Comparison of ENCODE assay signal across 15 cellular contexts in the genomic region with DNA sequence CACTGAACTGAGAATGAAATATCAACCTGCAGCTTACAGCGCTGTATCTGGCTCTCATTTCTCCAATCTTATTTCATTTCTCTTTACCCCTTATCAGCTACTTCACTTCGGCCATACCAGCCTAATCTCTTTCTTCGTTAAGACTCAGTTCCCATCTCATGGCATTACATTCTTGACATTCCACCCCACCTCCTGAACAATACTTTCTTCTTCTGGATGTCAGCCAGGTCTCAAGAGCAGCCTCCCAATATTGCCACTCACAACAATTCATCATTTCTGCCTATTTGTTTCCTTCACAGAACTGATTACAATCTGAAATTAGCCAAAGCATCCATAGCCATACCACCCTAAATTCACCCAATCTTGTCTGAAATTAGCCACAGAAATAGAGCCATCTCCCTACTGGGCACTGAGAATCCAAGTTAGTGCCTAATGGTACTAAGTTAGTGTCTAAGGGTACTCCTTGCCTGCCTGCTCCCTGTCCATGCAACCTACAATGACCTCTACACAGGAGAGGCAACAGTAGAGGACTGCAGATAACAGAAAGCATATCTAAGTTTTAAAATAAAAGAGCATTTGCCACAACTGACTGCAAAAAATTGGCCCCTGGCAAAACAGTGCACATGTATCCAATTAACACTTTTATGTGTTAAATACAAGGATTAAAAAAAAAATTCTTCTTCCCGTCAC. TPM values are rescaled to one million over a fixed set of nuclear protein-coding genes. Genes with fewer than 3 reads are reported as not detected.
DNase-seq lines count a peak whose midpoint lies in the region; TF ChIP-seq lines count a peak whose summit lies in the region.
"Had no signal": no experiment of that assay in that cellular context is flagged by ENCODE, and none has a peak within 500 bp of the region (broad histone marks: within the 10 kb centered on the region; RNA-seq: fewer than 3 reads in every experiment).

No MANE protein-coding gene starts in this region.

- H3K27ac ChIP-seq in cardiac muscle cell: peak overlapping the region; percentile 96
- no peak overlapping the region for H3K27ac ChIP-seq in colonic mucosa
- H3K27ac ChIP-seq: adrenal gland had no signal

- no peak for TF ChIP-seq CTCF in cardiac muscle cell (IDR thresholded peaks at IDR 0.05; ENCODE audit: low read depth, low read length)
- no peak for TF ChIP-seq CTCF in cardiac fibroblast (IDR thresholded peaks at IDR 0.05; ENCODE audit: low read depth, low read length)
- no peak for TF ChIP-seq CTCF in colonic mucosa (IDR thresholded peaks at IDR 0.05)

- no peaks in the 10 kb centered on the region for H3K9me3 Mint-ChIP-seq in T-helper 2 cell treated with Interferon-gamma antibody and Interleukin-4, amounts not matched to agents 5 μg/mL and 100 μg/mL, for 36 hours
- H3K9me3 Mint-ChIP-seq: stimulated activated memory B cell treated with anti-CD40 and anti-IgM and Interleukin-4, amounts not matched to agents 10 μg/mL and 1 μg/mL and 100 μg/mL, for 72 hours had no signal

- peaks cover 37% of the 10 kb centered on the region for H3K4me1 ChIP-seq in cardiac muscle cell (ENCODE audit: low read depth)
- no peaks in the 10 kb centered on the region for H3K4me1 ChIP-seq in colonic mucosa

- DNase-seq in cardiac muscle cell (ENCODE audit: low read depth in 1 of 2, low spot score in 1 of 2): peak; percentile 59 to 75
- DNase-seq in cardiac septum (ENCODE audit: low spot score): no peak
- peak; percentile 44 to 62 for DNase-seq in cardiac fibroblast (ENCODE audit: low read depth in 2 of 2)
- DNase-seq in iris pigment epithelial cell (ENCODE audit: low read depth): peak; percentile 46
- DNase-seq in hepatic stellate cell (ENCODE audit: low spot score): no peak
- DNase-seq in colonic mucosa: no peak
- DNase-seq in SKM-1 treated with dmso at 0.1 percent for 144 hours (lab: John Stamatoyannopoulos, UW; ENCODE audit: unreplicated experiment): no peak
- DNase-seq in T-helper 2 cell treated with Interferon-gamma antibody and Interleukin-4, amounts not matched to agents 5 μg/mL and 100 μg/mL, for 36 hours (ENCODE audit: low spot score): no peak
- DNase-seq: adrenal gland; DMS53; head of caudate nucleus; mesenchymal stem cell; NCI-H1092; stimulated activated CD4-positive, alpha-beta T cell treated with anti-CD3 and anti-CD28 coated beads, Interleukin-2, amount 100 ng/mL, for 48 hours had no signal

- H3K36me3 Mint-ChIP-seq in T-helper 2 cell treated with Interferon-gamma antibody and Interleukin-4, amounts not matched to agents 5 μg/mL and 100 μg/mL, for 36 hours (ENCODE audit: low read depth): peaks cover 38% of the 10 kb centered on the region

- H3K36me3 ChIP-seq in cardiac muscle cell: peaks cover 5% of the 10 kb centered on the region
- peaks cover 9% of the 10 kb centered on the region for H3K36me3 ChIP-seq in colonic mucosa

- H3K4me1 Mint-ChIP-seq in T-helper 2 cell treated with Interferon-gamma antibody and Interleukin-4, amounts not matched to agents 5 μg/mL and 100 μg/mL, for 36 hours (ENCODE audit: low read depth): peaks cover 23% of the 10 kb centered on the region

- H3K27me3 ChIP-seq in cardiac muscle cell (no peaks in the 10 kb centered on the region), colonic mucosa (no peaks in the 10 kb centered on the region)
- H3K27me3 ChIP-seq: adrenal gland had no signal

- no peak overlapping the region for H3K4me3 Mint-ChIP-seq in T-helper 2 cell treated with Interferon-gamma antibody and Interleukin-4, amounts not matched to agents 5 μg/mL and 100 μg/mL, for 36 hours
- H3K4me3 Mint-ChIP-seq: stimulated activated memory B cell treated with anti-CD40 and anti-IgM and Interleukin-4, amounts not matched to agents 10 μg/mL and 1 μg/mL and 100 μg/mL, for 72 hours had no signal

- no peaks in the 10 kb centered on the region for H3K27me3 Mint-ChIP-seq in T-helper 2 cell treated with Interferon-gamma antibody and Interleukin-4, amounts not matched to agents 5 μg/mL and 100 μg/mL, for 36 hours (ENCODE audit: low read depth)
- H3K27me3 Mint-ChIP-seq: stimulated activated memory B cell treated with anti-CD40 and anti-IgM and Interleukin-4, amounts not matched to agents 10 μg/mL and 1 μg/mL and 100 μg/mL, for 72 hours had no signal

- H3K9me3 ChIP-seq in cardiac muscle cell (ENCODE audit: low read depth) (no peaks in the 10 kb centered on the region), colonic mucosa (no peaks in the 10 kb centered on the region)
- H3K9me3 ChIP-seq: adrenal gland had no signal

- intact Hi-C loops in cardiac septum (cut with DNase I) (no loop called here), colonic mucosa (cut with DNase I) (no loop called here)

- H3K4me3 ChIP-seq in cardiac muscle cell: no peak overlapping the region
- no peak overlapping the region for H3K4me3 ChIP-seq in cardiac fibroblast (replicated peaks in 1 of 2; ENCODE audit: low read depth in 2 of 2, low read length in 2 of 2)
- no peak overlapping the region for H3K4me3 ChIP-seq in colonic mucosa
- H3K4me3 ChIP-seq: adrenal gland had no signal

- H3K9ac ChIP-seq in colonic mucosa (ENCODE audit: low read depth in 2 of 2, low read length in 2 of 2): no peak overlapping the region

- H3K27ac Mint-ChIP-seq in T-helper 2 cell treated with Interferon-gamma antibody and Interleukin-4, amounts not matched to agents 5 μg/mL and 100 μg/mL, for 36 hours: no peak overlapping the region
- H3K27ac Mint-ChIP-seq: stimulated activated memory B cell treated with anti-CD40 and anti-IgM and Interleukin-4, amounts not matched to agents 10 μg/mL and 1 μg/mL and 100 μg/mL, for 72 hours had no signal

RNA-seq across cellular contexts. Expression of gene SETX, which starts 35.2 kb away (rescaled TPM):
- total RNA-seq in cardiac muscle cell (34.0 and 35.1 TPM in 2 replicates), cardiac septum (30.0 TPM), colonic mucosa (10 to 100 TPM; 25.8 to 36.8 TPM)
- polyA plus RNA-seq in cardiac muscle cell: 9.7 and 16.2 TPM in 2 replicates

Comparison
In these comparisons a context has a peak if more than half of its experiments do, and no peak if none do; other contexts are left out.
1. DNase-seq: peak in cardiac muscle cell (2 of 2), cardiac fibroblast (2 of 2) and iris pigment epithelial cell (single experiment); none in cardiac septum (single experiment), hepatic stellate cell (single experiment), colonic mucosa (single experiment), SKM-1 treated with dmso at 0.1 percent for 144 hours (single experiment) and T-helper 2 cell treated with Interferon-gamma antibody and Interleukin-4, amounts not matched to agents 5 μg/mL and 100 μg/mL, for 36 hours (single experiment).